10 cellular contexts compared by ENCODE assay signal in genomic region chr6:4687989-4688947, GRCh38.
DNase-seq lines count a peak whose midpoint lies in the region; ATAC-seq and TF ChIP-seq lines count a peak whose summit lies in the region.
"Had no signal": no experiment of that assay in that cellular context is flagged by ENCODE, and none has a peak within 500 bp of the region (broad histone marks: within the 10 kb centered on the region; RNA-seq: fewer than 3 reads in every experiment).

No MANE protein-coding gene starts in this region.

- POLR2A ChIA-PET in AG04450 (lab: Yijun Ruan, JAX), result no interaction called here

- DNase-seq in AG04450 (ENCODE audit: low read depth, low spot score) (peak; percentile 42), KBM-7 (peak; percentile 48), amniotic epithelial cell (ENCODE audit: low read depth) (peak; percentile 87), left lobe of liver (ENCODE audit: low spot score) (no peak), NCI-H1930 (lab: John Stamatoyannopoulos, UW) (no peak), NCI-H187 (lab: John Stamatoyannopoulos, UW) (no peak), NCI-H2081 (lab: John Stamatoyannopoulos, UW) (no peak)
- DNase-seq in stimulated activated CD4-positive, alpha-beta T cell treated with anti-CD3 and anti-CD28 coated beads, Interleukin-15, amount 100 ng/mL, for 24 hours, result no peak

- H3K4me3 ChIP-seq in AG04450 (ENCODE audit: low read depth, low read length), result peak overlapping the region; percentile 33
- H3K4me3 ChIP-seq: coronary artery, GM23338 had no signal

- peak overlapping the region; percentile 32 for H3K27ac ChIP-seq in AG04450 (ENCODE audit: low read depth, low read length)
- H3K27ac ChIP-seq: coronary artery had no signal

- no peaks in the 10 kb centered on the region for H3K9me3 ChIP-seq in AG04450 (ENCODE audit: control insufficient read depth, insufficient read depth, low read length)

- peak; percentile 23 for ATAC-seq in left lobe of liver
- ATAC-seq: GM23338 had no signal

- CTCF ChIA-PET in AG04450 (lab: Charles Lee), result no interaction called here

- no peak for TF ChIP-seq CTCF in AG04450 (IDR thresholded peaks at IDR 0.05; ENCODE audit: low read depth, low read length)

- peaks cover 3% of the 10 kb centered on the region for H3K27me3 ChIP-seq in AG04450 (ENCODE audit: control insufficient read depth, insufficient read depth, low read length)

- in situ Hi-C loops in KBM-7 (cut with MboI; ENCODE audit: low pct_unique_long_range_greater_than_20kb, low sequenced_read_pairs), result no loop called here

Comparison
In these comparisons a context has a peak if more than half of its experiments do, and no peak if none do; other contexts are left out.
1. DNase-seq: peak in AG04450 (single experiment), KBM-7 (single experiment) and amniotic epithelial cell (single experiment); none in left lobe of liver (single experiment), NCI-H1930 (0 of 2), NCI-H187 (0 of 2), stimulated activated CD4-positive, alpha-beta T cell treated with anti-CD3 and anti-CD28 coated beads, Interleukin-15, amount 100 ng/mL, for 24 hours (single experiment) and NCI-H2081 (0 of 2).